In genomic region chr7:37410305-37411209, GRCh38 we compare ENCODE assay signal across 1 cellular context.
TF ChIP-seq lines count a peak whose summit lies in the region.

No MANE protein-coding gene starts in this region.

TF ChIP-seq in GM23338, 12 proteins besides CTCF, POLR2A, EP300 and RAD21 (continued from another document):
- TF ChIP-seq ZNF462 (CRISPR knock-in tag; IDR thresholded peaks at IDR 0.05): no peak
- TF ChIP-seq JUNB (IDR thresholded peaks at IDR 0.05; ENCODE audit: unreplicated experiment): no peak
- TF ChIP-seq ZNF114 (CRISPR knock-in tag; IDR thresholded peaks at IDR 0.05): no peak
- no peak for TF ChIP-seq NANOG (IDR thresholded peaks at IDR 0.05; ENCODE audit: borderline replicate concordance)
- no peak for TF ChIP-seq POLR2AphosphoS5 (IDR thresholded peaks at IDR 0.05; ENCODE audit: low read depth)
- TF ChIP-seq EZH2 (IDR thresholded peaks at IDR 0.05; ENCODE audit: low read depth, unreplicated experiment): no peak
- no peak for TF ChIP-seq ETS1 (IDR thresholded peaks at IDR 0.05)
- no peak for TF ChIP-seq CREB1 (CRISPR knock-in tag; IDR thresholded peaks at IDR 0.05; ENCODE audit: low read depth)
